ENCODE assay signal across 12 cellular contexts in the genomic region with DNA sequence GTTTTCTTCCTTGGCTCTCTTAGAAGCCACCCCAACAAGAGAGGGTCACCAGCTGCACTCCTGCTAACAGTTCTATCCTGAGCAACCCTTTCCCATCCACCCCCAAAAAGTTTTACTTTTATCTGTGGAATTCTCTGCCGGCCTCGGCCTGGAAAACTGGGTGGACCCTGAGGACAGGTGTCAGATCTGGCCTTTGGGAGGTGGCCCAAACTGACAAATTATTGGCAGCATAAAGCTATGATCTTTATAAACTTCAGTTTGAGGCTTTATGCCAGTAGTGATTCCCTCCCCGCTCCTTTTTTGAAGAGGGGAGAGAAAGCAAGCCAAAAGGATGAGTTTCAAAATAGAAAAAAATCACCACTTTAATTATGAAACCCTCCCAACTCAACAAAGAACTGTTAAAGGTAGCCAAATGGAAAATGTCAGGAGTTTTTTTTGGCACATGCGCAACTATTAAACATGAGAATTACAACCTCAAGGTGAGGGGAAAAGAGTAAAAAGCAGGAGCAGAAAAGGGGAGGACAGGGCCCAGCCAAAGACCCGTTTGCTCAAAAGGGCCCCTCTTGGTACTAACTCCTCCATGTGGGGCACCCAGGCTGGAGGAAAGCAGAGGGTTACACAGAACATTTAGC. TPM values are rescaled to one million over a fixed set of nuclear protein-coding genes. Genes with fewer than 3 reads are reported as not detected.
DNase-seq lines count a peak whose midpoint lies in the region; ATAC-seq and TF ChIP-seq lines count a peak whose summit lies in the region.
"Had no signal": no experiment of that assay in that cellular context is flagged by ENCODE, and none has a peak within 500 bp of the region (broad histone marks: within the 10 kb centered on the region; RNA-seq: fewer than 3 reads in every experiment).

No MANE protein-coding gene starts in this region.

- no peak overlapping the region for H3K9ac ChIP-seq in rectal smooth muscle tissue (ENCODE audit: low read length)

- H3K4me1 ChIP-seq in GM23338 (ENCODE audit: insufficient read depth) (peaks cover 53% of the 10 kb centered on the region), rectal smooth muscle tissue (ENCODE audit: control insufficient read depth, insufficient read depth, low read length) (peaks cover 21% of the 10 kb centered on the region)

- DNase-seq in GM23338 (ENCODE audit: low spot score): no peak
- peak; percentile 16 for DNase-seq in MG63
- DNase-seq in central memory CD8-positive, alpha-beta T cell (ENCODE audit: low spot score in 2 of 2): no peak
- DNase-seq in NK-92 (lab: John Stamatoyannopoulos, UW; ENCODE audit: unreplicated experiment): no peak
- DNase-seq in AML-193 (lab: John Stamatoyannopoulos, UW): no peak
- DNase-seq: activated T-cell treated with anti-CD3 and anti-CD28 coated beads for 4 hours, colonic mucosa, left lung, psoas muscle had no signal

- peaks cover 3% of the 10 kb centered on the region for H3K27me3 Mint-ChIP-seq in GM23338 (ENCODE audit: insufficient read depth, low read depth, poor library complexity)
- no peaks in the 10 kb centered on the region for H3K27me3 Mint-ChIP-seq in central memory CD8-positive, alpha-beta T cell

- peak; percentile 22 for ATAC-seq in GM23338
- ATAC-seq in central memory CD8-positive, alpha-beta T cell (replicated peaks; ENCODE audit: extremely low read depth, poor library complexity, severe bottlenecking): no peak
- no peak for ATAC-seq in GM21529 (IDR thresholded peaks at IDR 0.05; ENCODE audit: unreplicated experiment)
- ATAC-seq: left lung had no signal

- H3K9me2 ChIP-seq in GM23338 (ENCODE audit: insufficient read depth): no peaks in the 10 kb centered on the region

- H3K36me3 ChIP-seq in GM23338 (ENCODE audit: insufficient read depth) (no peaks in the 10 kb centered on the region), MG63 (peaks cover 5% of the 10 kb centered on the region; the same call in 1 of the 2 replicates), rectal smooth muscle tissue (ENCODE audit: control insufficient read depth, insufficient read depth, low read length) (no peaks in the 10 kb centered on the region)
- H3K36me3 ChIP-seq: colonic mucosa, left lung had no signal

- peaks cover 56% of the 10 kb centered on the region for H4K20me1 ChIP-seq in GM23338 (replicated peaks; ENCODE audit: insufficient read depth)

- no peaks in the 10 kb centered on the region for H3F3A ChIP-seq in GM23338 (replicated peaks; ENCODE audit: low read depth)

- peak overlapping the region; percentile 40 for H3K4me2 ChIP-seq in GM23338

- H3K27ac ChIP-seq in GM23338 (ENCODE audit: low read depth): peak overlapping the region; percentile 37; the same call in 1 of the 2 replicates
- H3K27ac ChIP-seq in rectal smooth muscle tissue (ENCODE audit: low read depth, low read length): peak overlapping the region; percentile 16
- H3K27ac ChIP-seq: colonic mucosa, foreskin keratinocyte, left lung, psoas muscle had no signal

- H3K4me1 Mint-ChIP-seq in GM23338: peaks cover 57% of the 10 kb centered on the region
- H3K4me1 Mint-ChIP-seq in central memory CD8-positive, alpha-beta T cell: peaks cover 49% of the 10 kb centered on the region

- peaks cover 99% of the 10 kb centered on the region for H3K79me2 ChIP-seq in GM23338 (replicated peaks; ENCODE audit: insufficient read depth)

- H3K27ac Mint-ChIP-seq in GM23338: peak overlapping the region; percentile 28; the same call in 1 of the 2 replicates
- peak overlapping the region; percentile 87 for H3K27ac Mint-ChIP-seq in central memory CD8-positive, alpha-beta T cell (ENCODE audit: low read depth)

- no peak overlapping the region for H3K4me3 Mint-ChIP-seq in GM23338
- H3K4me3 Mint-ChIP-seq in central memory CD8-positive, alpha-beta T cell: peak overlapping the region; percentile 72

- no peaks in the 10 kb centered on the region for H3K27me3 ChIP-seq in GM23338 (ENCODE audit: insufficient read depth)
- no peaks in the 10 kb centered on the region for H3K27me3 ChIP-seq in MG63
- no peaks in the 10 kb centered on the region for H3K27me3 ChIP-seq in rectal smooth muscle tissue (ENCODE audit: control insufficient read depth, insufficient read depth, low read length)
- H3K27me3 ChIP-seq: colonic mucosa, foreskin keratinocyte, left lung had no signal

- TF ChIP-seq CTCF in GM23338 (conservative IDR thresholded peaks at IDR 0.05; ENCODE audit: low read depth in 2 of 2): no peak

- H3K9me3 Mint-ChIP-seq in GM23338: no peaks in the 10 kb centered on the region
- H3K9me3 Mint-ChIP-seq in central memory CD8-positive, alpha-beta T cell: no peaks in the 10 kb centered on the region

- H2AFZ ChIP-seq in GM23338: no peak overlapping the region

- no peaks in the 10 kb centered on the region for H3K9me3 ChIP-seq in MG63
- H3K9me3 ChIP-seq: colonic mucosa, left lung, psoas muscle had no signal

- no peak overlapping the region for H3K4me3 ChIP-seq in GM23338
- no peak overlapping the region for H3K4me3 ChIP-seq in MG63
- H3K4me3 ChIP-seq in rectal smooth muscle tissue (ENCODE audit: low read length): no peak overlapping the region
- H3K4me3 ChIP-seq: colonic mucosa, left lung, psoas muscle had no signal

- H3K36me3 Mint-ChIP-seq in GM23338 (ENCODE audit: low read depth): no peaks in the 10 kb centered on the region; the same call in 2 of the 3 replicates
- peaks cover 3% of the 10 kb centered on the region for H3K36me3 Mint-ChIP-seq in central memory CD8-positive, alpha-beta T cell (ENCODE audit: insufficient read depth)

TF ChIP-seq in GM23338, 12 proteins besides CTCF, POLR2A, EP300 and RAD21:
- TF ChIP-seq, protein P1, sequence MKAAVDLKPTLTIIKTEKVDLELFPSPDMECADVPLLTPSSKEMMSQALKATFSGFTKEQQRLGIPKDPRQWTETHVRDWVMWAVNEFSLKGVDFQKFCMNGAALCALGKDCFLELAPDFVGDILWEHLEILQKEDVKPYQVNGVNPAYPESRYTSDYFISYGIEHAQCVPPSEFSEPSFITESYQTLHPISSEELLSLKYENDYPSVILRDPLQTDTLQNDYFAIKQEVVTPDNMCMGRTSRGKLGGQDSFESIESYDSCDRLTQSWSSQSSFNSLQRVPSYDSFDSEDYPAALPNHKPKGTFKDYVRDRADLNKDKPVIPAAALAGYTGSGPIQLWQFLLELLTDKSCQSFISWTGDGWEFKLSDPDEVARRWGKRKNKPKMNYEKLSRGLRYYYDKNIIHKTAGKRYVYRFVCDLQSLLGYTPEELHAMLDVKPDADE (IDR thresholded peaks at IDR 0.05): no peak
- TF ChIP-seq EZH2 (IDR thresholded peaks at IDR 0.05; ENCODE audit: low read depth, unreplicated experiment): no peak
- no peak for TF ChIP-seq POLR2AphosphoS5 (IDR thresholded peaks at IDR 0.05; ENCODE audit: low read depth)
- TF ChIP-seq CREB1 (CRISPR knock-in tag; IDR thresholded peaks at IDR 0.05; ENCODE audit: low read depth): no peak

RNA-seq across cellular contexts. Expression of a gene that starts 49.5 kb away (rescaled TPM):
- 88.0 and 102 TPM in 2 replicates for total RNA-seq in GM23338 (2014; rRNA removed; shearing (Covaris generic))
- polyA plus RNA-seq in GM23338 (2016; fragmentation: Nextera tagmentation; extraction: Ambion mirVana): 45.0 and 49.1 TPM in 2 replicates
- total RNA-seq in MG63 (2014; rRNA removed; shearing (Covaris generic); ENCODE audit: low replicate concordance): 71.1 and 106 TPM in 2 replicates
